8 cellular contexts compared by ENCODE assay signal in the genomic region with DNA sequence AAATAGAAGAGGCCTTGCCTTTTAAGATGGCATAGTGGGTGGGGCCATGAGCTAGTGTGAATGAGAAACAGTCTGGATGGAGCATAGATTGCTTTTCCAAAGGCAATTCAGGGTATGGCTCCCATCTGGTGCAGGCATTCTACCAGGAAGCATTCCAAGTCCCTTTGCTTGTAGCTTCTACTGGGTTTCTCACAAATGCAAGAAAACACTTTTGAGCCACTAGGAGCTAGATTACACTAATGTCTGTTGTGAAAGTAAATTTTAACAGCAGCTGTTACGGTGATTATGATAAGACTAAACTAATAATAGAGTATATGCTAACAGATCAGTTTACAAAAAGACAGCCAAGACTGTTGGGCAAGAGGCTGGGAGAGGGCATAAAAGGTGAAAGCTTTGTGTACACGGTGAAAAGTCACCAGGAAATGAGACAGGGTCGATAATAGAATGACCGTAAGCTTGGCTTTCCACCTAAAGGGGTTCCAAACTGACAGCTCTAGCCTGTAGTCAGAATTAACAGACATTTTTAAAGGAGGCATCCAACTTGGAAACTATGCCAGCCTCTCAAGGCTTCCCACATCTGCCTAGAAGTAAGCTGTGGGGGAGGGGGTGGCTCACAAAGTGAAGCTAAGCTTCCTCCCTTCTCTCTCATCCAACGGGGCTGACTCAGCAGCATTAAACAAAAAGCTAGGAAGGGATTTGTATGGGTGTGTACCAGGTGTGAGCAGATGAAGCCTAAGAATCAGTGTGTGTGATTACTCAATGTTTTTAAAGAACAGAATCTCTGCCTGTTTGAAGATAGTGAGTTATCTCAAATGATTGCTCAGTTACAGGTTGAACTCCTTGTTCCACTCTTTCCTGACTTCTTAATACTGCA.
DNase-seq lines count a peak whose midpoint lies in the region; ATAC-seq, FAIRE-seq and TF ChIP-seq lines count a peak whose summit lies in the region.

No MANE protein-coding gene starts in this region.

- H2BK120ac ChIP-seq in H1 (replicated peaks; ENCODE audit: low read depth, low read length) = no peak overlapping the region

- peaks cover 7% of the 10 kb centered on the region for H3K36me3 Mint-ChIP-seq in nephron (ENCODE audit: low read depth)

- DNase-seq in D341Med (ENCODE audit: low spot score) = peak; percentile 52
- DNase-seq in NCI-H226 = peak; percentile 62
- no peak for DNase-seq in H1 (ENCODE audit: low read depth in 1 of 2, low spot score in 2 of 2)
- DNase-seq in activated gamma-delta T cell treated with Interleukin-2 at 50 U/mL for 16 hours = no peak
- no peak for DNase-seq in GM19240 (ENCODE audit: insufficient read length, low spot score)

- peak overlapping the region; percentile 76 to 87 (median 80) for H3K27ac Mint-ChIP-seq in nephron

- H3K14ac ChIP-seq in H1 (ENCODE audit: insufficient read length) = no peak overlapping the region

- FAIRE-seq in H1 (lab: Jason Lieb, UNC) = no peak

- peaks cover 4% of the 10 kb centered on the region for H3K27me3 Mint-ChIP-seq in nephron (ENCODE audit: low read depth)

- no peak overlapping the region for H3K56ac ChIP-seq in H1 (replicated peaks; ENCODE audit: insufficient read length, low read depth, low read length)

- no peak overlapping the region for H4K8ac ChIP-seq in H1 (ENCODE audit: extremely low read depth, insufficient read depth, low read length)

- no peak overlapping the region for H2BK12ac ChIP-seq in H1 (ENCODE audit: low read depth, low read length)

- TF ChIP-seq CTCF in H1 (IDR thresholded peaks at IDR 0.05; ENCODE audit: control extremely low read depth in 1 of 3, insufficient read depth in 1 of 3, low read depth in 1 of 3, low read length in 3 of 3) (no peak), nephron (IDR thresholded peaks at IDR 0.05; ENCODE audit: unreplicated experiment in 3 of 3) (no peak)

- H3K18ac ChIP-seq in H1 (ENCODE audit: extremely low read depth, low read length) = no peak overlapping the region

- H3K4me1 ChIP-seq in H1 (replicated peaks in 1 of 4; ENCODE audit: control insufficient read depth in 3 of 4, insufficient read depth in 4 of 4, low read length in 3 of 4) = peaks cover 0 to 10% (median under 1%) of the 10 kb centered on the region in 4 experiments; a peak in 2 of 7 replicates

- H3K79me2 ChIP-seq in H1 (ENCODE audit: control insufficient read depth in 1 of 2, insufficient read depth in 2 of 2, low read length in 2 of 2) = no peaks in the 10 kb centered on the region

- H3K4me2 ChIP-seq in H1 (ENCODE audit: insufficient read depth in 1 of 2, low read depth in 2 of 2, low read length in 2 of 2) = no peak overlapping the region

- no peak overlapping the region for H2BK15ac ChIP-seq in H1 (ENCODE audit: low read length)

- H3K9me3 Mint-ChIP-seq in nephron = peaks cover 23% of the 10 kb centered on the region

- no peak overlapping the region for H3K9ac ChIP-seq in H1 (replicated peaks in 1 of 4; ENCODE audit: extremely low read depth in 1 of 4, low read depth in 3 of 4, low read length in 3 of 4)

- H3K23me2 ChIP-seq in H1 (ENCODE audit: low read depth, low read length) = no peaks in the 10 kb centered on the region

- no peak for TF ChIP-seq POLR2A in H1 (IDR thresholded peaks at IDR 0.05; ENCODE audit: control extremely low read depth in 1 of 2, low read depth in 2 of 2, low read length in 2 of 2)

- 71% methylated on average over 5 of the region's 5 CpGs; no CpG with 5 or more reads in 1 of the 2 experiments for WGBS in H1 (ENCODE audit: extremely low coverage in 1 of 2, insufficient coverage in 1 of 2, insufficient read length in 1 of 2, insufficient replicate concordance in 2 of 2, low coverage in 1 of 2, low lambda C conversion rate in 2 of 2, missing lambda C conversion rate in 1 of 2), 2 experiments

- H2AK5ac ChIP-seq in H1 (ENCODE audit: low read depth, low read length) = no peak overlapping the region

- no peak overlapping the region for H3K4me3 ChIP-seq in H1 (ENCODE audit: extremely low read depth in 1 of 4, insufficient read depth in 2 of 4, low read depth in 3 of 4, low read length in 4 of 4)

- no peak overlapping the region for H3K27ac ChIP-seq in H1 (ENCODE audit: low read depth, low read length)

- CTCF ChIA-PET in H1 (lab: Charles Lee; ENCODE audit: partially characterized antibody) = interaction anchor here (0.7 to 3.3 kb wide), 4 partner anchors 8 to 109 kb away, joined by 3 to 15 read pairs (median 4); no protein-coding TSS in a partner anchor

- peak overlapping the region; percentile 13; the same call in 1 of the 2 replicates for H2BK20ac ChIP-seq in H1 (ENCODE audit: low read length)

- H3K4ac ChIP-seq in H1 (replicated peaks; ENCODE audit: insufficient read length, low read depth, low read length) = no peak overlapping the region

- no peak overlapping the region for H4K91ac ChIP-seq in H1 (replicated peaks; ENCODE audit: insufficient read length, low read length)

- no peak overlapping the region for H2BK5ac ChIP-seq in H1 (ENCODE audit: low read depth, low read length)

- peak overlapping the region; percentile 94 for H2AFZ ChIP-seq in H1 (ENCODE audit: low read length)

- no peaks in the 10 kb centered on the region for H4K20me1 ChIP-seq in H1 (replicated peaks in 1 of 2; ENCODE audit: control insufficient read depth in 1 of 2, insufficient read depth in 2 of 2, low read length in 2 of 2)

- peaks cover 8 to 12% of the 10 kb centered on the region in 2 experiments; a peak in 3 of 4 replicates for H3K9me3 ChIP-seq in H1 (ENCODE audit: insufficient read depth in 2 of 2, low read depth in 1 of 2, low read length in 1 of 2)

- no peak for TF ChIP-seq EP300 in H1 (IDR thresholded peaks at IDR 0.05; ENCODE audit: borderline replicate concordance in 1 of 2, low read depth in 2 of 2, low read length in 2 of 2)

- no peaks in the 10 kb centered on the region for H3K36me3 ChIP-seq in H1 (ENCODE audit: control insufficient read depth in 2 of 4, insufficient read depth in 4 of 4, low read length in 3 of 4)

- no peak overlapping the region for H4K5ac ChIP-seq in H1 (ENCODE audit: insufficient read length, low read depth, low read length)

- no peaks in the 10 kb centered on the region for H3K79me1 ChIP-seq in H1 (ENCODE audit: low read depth, low read length)

- peaks cover 18% of the 10 kb centered on the region for H3K4me1 Mint-ChIP-seq in nephron

- H3K4me3 Mint-ChIP-seq in nephron = peak overlapping the region in 1 of 3 experiments; percentile 1

- TF ChIP-seq RAD21 in H1 (IDR thresholded peaks at IDR 0.05 in 1 of 2, conservative IDR thresholded peaks at IDR 0.05 in 1 of 2; ENCODE audit: low read depth in 2 of 2, low read length in 2 of 2) = no peak

- POLR2A ChIA-PET in H1 (lab: Charles Lee; ENCODE audit: partially characterized antibody) = interaction anchor here (0.6 to 0.9 kb wide), 2 partner anchors 55 to 129 kb away, joined by 3 to 4 read pairs; no protein-coding TSS in a partner anchor

- H3K23ac ChIP-seq in H1 (ENCODE audit: insufficient read length) = no peak overlapping the region

- H3K27me3 ChIP-seq in H1 (replicated peaks in 1 of 4; ENCODE audit: control insufficient read depth in 3 of 4, extremely low read depth in 1 of 4, insufficient read depth in 3 of 4, low read length in 3 of 4) = no peaks in the 10 kb centered on the region

- no peak for ATAC-seq in HG03159 (IDR thresholded peaks at IDR 0.05; ENCODE audit: unreplicated experiment)
- ATAC-seq in GM21576 (IDR thresholded peaks at IDR 0.05; ENCODE audit: unreplicated experiment) = no peak

TF ChIP-seq in H1, 55 proteins besides CTCF, POLR2A, EP300 and RAD21:
- TF ChIP-seq, protein P1, sequence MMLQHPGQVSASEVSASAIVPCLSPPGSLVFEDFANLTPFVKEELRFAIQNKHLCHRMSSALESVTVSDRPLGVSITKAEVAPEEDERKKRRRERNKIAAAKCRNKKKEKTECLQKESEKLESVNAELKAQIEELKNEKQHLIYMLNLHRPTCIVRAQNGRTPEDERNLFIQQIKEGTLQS (IDR thresholded peaks at IDR 0.05; ENCODE audit: insufficient read depth, low read depth, low read length) = no peak

Comparison
In these comparisons a context has a peak if more than half of its experiments do, and no peak if none do; other contexts are left out.
1. DNase-seq: peak in D341Med (single experiment) and NCI-H226 (single experiment); none in H1 (0 of 2), activated gamma-delta T cell treated with Interleukin-2 at 50 U/mL for 16 hours (single experiment) and GM19240 (single experiment).